8 cellular contexts compared by ENCODE assay signal in the genomic region with DNA sequence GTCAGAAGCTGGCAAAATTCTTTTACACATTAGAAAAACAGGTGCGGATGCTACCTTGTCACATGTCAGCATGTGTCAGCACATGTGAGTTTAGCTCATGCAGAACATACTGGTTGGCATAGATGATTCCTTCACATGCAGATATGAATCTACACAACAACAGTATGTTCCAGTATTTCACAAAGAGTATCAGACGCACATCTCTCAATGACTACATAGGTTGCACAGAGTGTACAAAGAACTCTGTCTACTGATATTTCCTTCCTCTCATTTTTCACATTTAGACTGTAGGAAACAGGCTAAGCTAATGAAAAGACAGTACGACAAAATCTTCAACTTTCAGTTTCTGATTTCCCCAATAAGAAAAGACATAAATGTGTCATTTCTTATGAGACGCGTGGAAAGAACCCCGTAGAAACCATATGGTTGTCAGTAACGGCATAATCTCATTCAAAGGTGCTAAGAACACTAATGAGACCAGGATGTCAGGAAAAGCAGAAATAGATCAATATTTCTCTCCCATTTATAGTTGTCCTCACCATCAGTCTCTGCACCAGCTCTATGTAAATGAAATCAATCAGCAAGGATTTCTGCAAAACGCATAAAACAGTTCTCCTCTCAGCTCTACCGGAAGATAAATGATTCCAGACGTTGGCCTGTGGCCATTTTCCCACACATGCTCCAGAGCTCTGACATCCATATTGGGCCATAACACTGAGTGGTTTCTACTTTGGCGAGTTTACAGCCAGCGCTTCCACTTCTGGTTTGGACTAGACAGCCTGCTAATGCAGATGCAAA.
DNase-seq lines count a peak whose midpoint lies in the region; ATAC-seq, FAIRE-seq and TF ChIP-seq lines count a peak whose summit lies in the region.

No MANE protein-coding gene starts in this region.

- ATAC-seq in GM18498 (IDR thresholded peaks at IDR 0.05; ENCODE audit: unreplicated experiment) (peak; percentile 22), HG03520 (IDR thresholded peaks at IDR 0.05; ENCODE audit: unreplicated experiment) (no peak)

- peak; percentile 53 for DNase-seq in MG63
- peak; percentile 94 for DNase-seq in fibroblast of pulmonary artery (ENCODE audit: low read depth)
- peak; percentile 90 for DNase-seq in skeletal muscle cell (ENCODE audit: low read depth)
- no peak for DNase-seq in nephron progenitor cell
- DNase-seq in H54 (ENCODE audit: insufficient read length, low spot score): no peak
- DNase-seq in H7: no peak

- no peaks in the 10 kb centered on the region for H3K36me3 Mint-ChIP-seq in nephron progenitor cell (ENCODE audit: low read depth)

- no peak for TF ChIP-seq CTCF in fibroblast of pulmonary artery (IDR thresholded peaks at IDR 0.05; ENCODE audit: low read length, missing control alignments)
- TF ChIP-seq CTCF in nephron progenitor cell (IDR thresholded peaks at IDR 0.05): no peak

- H3K27ac Mint-ChIP-seq in nephron progenitor cell: no peak overlapping the region

- H3K4me3 Mint-ChIP-seq in nephron progenitor cell: no peak overlapping the region

- H3K36me3 ChIP-seq in MG63: peaks cover 40% of the 10 kb centered on the region
- no peaks in the 10 kb centered on the region for H3K36me3 ChIP-seq in H7 (replicated peaks; ENCODE audit: control insufficient read depth, insufficient read depth, low read length)

- H3K4me1 Mint-ChIP-seq in nephron progenitor cell: peaks cover 20% of the 10 kb centered on the region

- no peak for TF ChIP-seq POLR2A in H54 (IDR thresholded peaks at IDR 0.05; ENCODE audit: low read depth, low read length)

- FAIRE-seq in H54 (lab: Jason Lieb, UNC): no peak

- peaks cover 15% of the 10 kb centered on the region for H3K27me3 Mint-ChIP-seq in nephron progenitor cell (ENCODE audit: low read depth, poor library complexity)

- peak overlapping the region; percentile 36 for H3K4me3 ChIP-seq in MG63
- H3K4me3 ChIP-seq in fibroblast of pulmonary artery (replicated peaks; ENCODE audit: low read depth, low read length): peak overlapping the region; percentile 30
- H3K4me3 ChIP-seq in skeletal muscle cell (ENCODE audit: low read depth, low read length): peak overlapping the region; percentile 38
- no peak overlapping the region for H3K4me3 ChIP-seq in H7 (ENCODE audit: insufficient read depth, low read depth, low read length)

- H3K9me3 Mint-ChIP-seq in nephron progenitor cell: no peaks in the 10 kb centered on the region

- no peaks in the 10 kb centered on the region for H3K9me3 ChIP-seq in MG63

- H3K27me3 ChIP-seq in MG63: no peaks in the 10 kb centered on the region
- H3K27me3 ChIP-seq in H7 (ENCODE audit: control insufficient read depth, insufficient read depth, low read length): no peaks in the 10 kb centered on the region

Comparison
In these comparisons a context has a peak if more than half of its experiments do, and no peak if none do; other contexts are left out.
1. DNase-seq: peak in MG63 (single experiment), fibroblast of pulmonary artery (single experiment) and skeletal muscle cell (single experiment); none in nephron progenitor cell (single experiment), H54 (single experiment) and H7 (single experiment).